25 cellular contexts compared by ENCODE assay signal in the genomic region with DNA sequence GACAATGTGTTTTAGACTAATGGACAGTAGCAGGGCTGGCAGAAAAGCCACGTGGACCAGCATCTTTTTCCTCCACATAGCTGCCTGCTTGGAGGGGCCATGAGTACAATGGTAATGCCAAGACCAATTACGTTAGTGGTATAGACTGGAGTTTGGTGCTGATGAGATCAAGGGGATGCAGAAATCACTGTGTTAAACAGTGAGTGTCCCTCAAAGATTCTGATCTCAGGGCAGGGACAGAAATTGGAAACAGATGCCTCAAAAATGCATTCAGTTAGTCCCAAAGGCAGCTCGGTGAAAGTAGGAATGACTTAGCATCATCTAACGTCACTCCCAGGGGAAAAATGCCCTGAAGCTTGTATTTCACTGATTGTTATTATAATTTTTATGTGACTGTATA.
"Had no signal": no experiment of that assay in that cellular context is flagged by ENCODE, and none has a peak within 500 bp of the region (broad histone marks: within the 10 kb centered on the region; RNA-seq: fewer than 3 reads in every experiment).

No MANE protein-coding gene starts in this region.

- H3K9me3 Mint-ChIP-seq: activated CD4-positive, alpha-beta T cell treated with anti-CD3 and anti-CD28 coated beads, Interleukin-2, amount 10 ng/mL, durations not matched to agents 24 days and 14 days; nephron progenitor cell; stimulated activated effector memory CD8-positive, alpha-beta T cell treated with anti-CD3 and anti-CD28 coated beads, Interleukin-12 subunit alpha, Interleukin-12 subunit beta, amount 100 ng/mL, for 72 hours had no signal

- H3K27me3 ChIP-seq: adrenal gland, gastrocnemius medialis, sigmoid colon, stomach, testis, upper lobe of left lung had no signal

- H3K36me3 ChIP-seq: adrenal gland, gastrocnemius medialis, sigmoid colon, stomach, upper lobe of left lung had no signal

- H3K36me3 Mint-ChIP-seq: stimulated activated effector memory CD8-positive, alpha-beta T cell treated with anti-CD3 and anti-CD28 coated beads, Interleukin-12 subunit alpha, Interleukin-12 subunit beta, amount 100 ng/mL, for 72 hours had no signal

- H3K4me1 ChIP-seq: adrenal gland, gastrocnemius medialis, sigmoid colon, stomach, testis, upper lobe of left lung had no signal

- ATAC-seq: activated CD8-positive, alpha-beta T cell treated with anti-CD3 and anti-CD28 coated beads, Interleukin-2, amount 10 ng/mL, durations not matched to agents 7 days and 5 days; gastrocnemius medialis; left lobe of liver; stimulated activated effector memory CD8-positive, alpha-beta T cell treated with anti-CD3 and anti-CD28 coated beads, Interleukin-12 subunit alpha, Interleukin-12 subunit beta, amount 100 ng/mL, for 72 hours had no signal

- H3K4me3 Mint-ChIP-seq: activated CD4-positive, alpha-beta T cell treated with anti-CD3 and anti-CD28 coated beads, Interleukin-2, amount 10 ng/mL, durations not matched to agents 24 days and 14 days; activated CD8-positive, alpha-beta T cell treated with anti-CD3 and anti-CD28 coated beads, Interleukin-2, amount 10 ng/mL, durations not matched to agents 7 days and 5 days; nephron progenitor cell; stimulated activated effector memory CD8-positive, alpha-beta T cell treated with anti-CD3 and anti-CD28 coated beads, Interleukin-12 subunit alpha, Interleukin-12 subunit beta, amount 100 ng/mL, for 72 hours had no signal

- H3K27ac Mint-ChIP-seq: activated CD4-positive, alpha-beta T cell treated with anti-CD3 and anti-CD28 coated beads, Interleukin-2, amount 10 ng/mL, durations not matched to agents 24 days and 14 days; activated CD8-positive, alpha-beta T cell treated with anti-CD3 and anti-CD28 coated beads, Interleukin-2, amount 10 ng/mL, durations not matched to agents 7 days and 5 days; stimulated activated effector memory CD8-positive, alpha-beta T cell treated with anti-CD3 and anti-CD28 coated beads, Interleukin-12 subunit alpha, Interleukin-12 subunit beta, amount 100 ng/mL, for 72 hours had no signal

- DNase-seq: activated CD4-positive, alpha-beta T cell treated with anti-CD3 and anti-CD28 coated beads, Interleukin-2, amount 10 ng/mL, durations not matched to agents 24 days and 14 days; activated CD4-positive, CD25-positive, alpha-beta regulatory T cell; activated CD8-positive, alpha-beta memory T cell treated with anti-CD3 and anti-CD28 coated beads, Interleukin-2, amount 50 U/mL, for 4 hours; activated CD8-positive, alpha-beta T cell treated with anti-CD3 and anti-CD28 coated beads, Interleukin-2, amount 10 ng/mL, durations not matched to agents 7 days and 5 days; activated effector memory CD4-positive, alpha-beta T cell treated with Interleukin-2 at 50 U/mL for 16 hours; activated naive CD4-positive, alpha-beta T cell treated with anti-CD3 and anti-CD28 coated beads, Interleukin-2, amount 50 U/mL, for 16 hours; activated T-cell treated with anti-CD3 and anti-CD28 coated beads, Interleukin-2, amount 50 U/mL, for 48 hours; adrenal gland; cerebellar nuclear complex; cortex of kidney; effector CD4-positive, alpha-beta T cell; gastrocnemius medialis; head of caudate nucleus; kidney; nephron progenitor cell; nucleus accumbens; posterior cingulate gyrus; sigmoid colon; stimulated activated CD4-positive, alpha-beta T cell treated with anti-CD3 and anti-CD28 coated beads, Interleukin-4, amount 100 ng/mL, for 24 hours; stomach; T1000; testis; upper lobe of left lung had no signal

- H3K4me3 ChIP-seq: adrenal gland, gastrocnemius medialis, sigmoid colon, stomach, testis, upper lobe of left lung had no signal

- H3K27ac ChIP-seq: adrenal gland, gastrocnemius medialis, sigmoid colon, stomach, testis, upper lobe of left lung had no signal

- H3K9me3 ChIP-seq: adrenal gland, gastrocnemius medialis, sigmoid colon, stomach, testis, upper lobe of left lung had no signal
